Comparison of ENCODE assay signal across 21 cellular contexts in genomic region chr13:86792153-86792651, GRCh38.
A peak's percentile ranks its signal among the peaks of the same experiment; 100 is the strongest.
DNase-seq lines count a peak whose midpoint lies in the region; ATAC-seq and TF ChIP-seq lines count a peak whose summit lies in the region.
"Had no signal": no experiment of that assay in that cellular context is flagged by ENCODE, and none has a peak within 500 bp of the region (broad histone marks: within the 10 kb centered on the region; RNA-seq: fewer than 3 reads in every experiment).

No MANE protein-coding gene starts in this region.

- H4K8ac ChIP-seq in H9 (replicated peaks; ENCODE audit: insufficient read length, low read depth, low read length): no peak overlapping the region

- H3K27me3 Mint-ChIP-seq in stimulated activated naive CD8-positive, alpha-beta T cell treated with anti-CD3 and anti-CD28 coated beads, Interleukin-15, amount 100 ng/mL, for 72 hours: no peaks in the 10 kb centered on the region
- no peaks in the 10 kb centered on the region for H3K27me3 Mint-ChIP-seq in H9 (ENCODE audit: low read depth)
- H3K27me3 Mint-ChIP-seq: CD4-positive, alpha-beta T cell had no signal

- H2AFZ ChIP-seq in H9 (ENCODE audit: low read length): no peak overlapping the region

- no peaks in the 10 kb centered on the region; the same call in 1 of the 2 replicates for H3K4me1 ChIP-seq in H9 (ENCODE audit: insufficient read depth, low read length)
- H3K4me1 ChIP-seq in upper lobe of right lung: no peaks in the 10 kb centered on the region
- H3K4me1 ChIP-seq: Caco-2, HAP-1, SJSA1 had no signal

- H3K4me1 Mint-ChIP-seq in stimulated activated naive CD8-positive, alpha-beta T cell treated with anti-CD3 and anti-CD28 coated beads, Interleukin-15, amount 100 ng/mL, for 72 hours: no peaks in the 10 kb centered on the region
- H3K4me1 Mint-ChIP-seq in H9: peaks cover 6 to 8% of the 10 kb centered on the region in 2 experiments

- no peak overlapping the region for H3K27ac ChIP-seq in H9 (ENCODE audit: insufficient read length, low read depth, low read length)
- no peak overlapping the region for H3K27ac ChIP-seq in upper lobe of right lung
- no peak overlapping the region for H3K27ac ChIP-seq in WERI-Rb-1
- H3K27ac ChIP-seq: SJSA1 had no signal

- no peak overlapping the region for H2BK12ac ChIP-seq in H9 (ENCODE audit: insufficient read length, low read depth, low read length)

- H3K9ac ChIP-seq in H9 (ENCODE audit: extremely low read depth, insufficient read length, low read length): no peak overlapping the region

- no peak overlapping the region for H3K18ac ChIP-seq in H9 (ENCODE audit: insufficient read length, low read depth, low read length)

- H4K5ac ChIP-seq in H9 (ENCODE audit: insufficient read length, low read depth, low read length): no peak overlapping the region

- H3K56ac ChIP-seq in H9 (ENCODE audit: insufficient read length, low read depth, low read length): no peak overlapping the region

- H3K36me3 ChIP-seq in upper lobe of right lung (no peaks in the 10 kb centered on the region), WERI-Rb-1 (no peaks in the 10 kb centered on the region)
- H3K36me3 ChIP-seq: HAP-1, SJSA1 had no signal

- peak; percentile 42 for ATAC-seq in stimulated activated naive CD8-positive, alpha-beta T cell treated with anti-CD3 and anti-CD28 coated beads, Interleukin-15, amount 100 ng/mL, for 72 hours
- ATAC-seq in stimulated activated naive CD8-positive, alpha-beta T cell treated with anti-CD3 and anti-CD28 coated beads, Interleukin-15, Interleukin-2, amounts not matched to agents 100 U/mL and 50 U/mL, for 24 hours: no peak
- ATAC-seq in upper lobe of right lung (peak; percentile 37), HG03571 (IDR thresholded peaks at IDR 0.05; ENCODE audit: unreplicated experiment) (no peak)

- H3K27me3 ChIP-seq in H9 (ENCODE audit: insufficient read depth, low read length) (no peaks in the 10 kb centered on the region), upper lobe of right lung (no peaks in the 10 kb centered on the region), WERI-Rb-1 (ENCODE audit: insufficient read depth, low read depth, severe bottlenecking) (no peaks in the 10 kb centered on the region)
- H3K27me3 ChIP-seq: SJSA1 had no signal

- no peaks in the 10 kb centered on the region for H4K20me1 ChIP-seq in H9 (ENCODE audit: control insufficient read depth, insufficient read depth, insufficient read length)

- H3K14ac ChIP-seq in H9 (ENCODE audit: insufficient read depth, low read length): no peak overlapping the region

- H2BK15ac ChIP-seq in H9 (ENCODE audit: low read depth, low read length): no peak overlapping the region

- no peaks in the 10 kb centered on the region for H3K79me1 ChIP-seq in H9 (ENCODE audit: insufficient read depth, low read depth, low read length, poor library complexity, severe bottlenecking)

- no peak overlapping the region for H3T11ph ChIP-seq in H9 (ENCODE audit: low read length)

- no peak overlapping the region for H2BK5ac ChIP-seq in H9 (ENCODE audit: insufficient read length, low read length)

- no peak overlapping the region for H3K4ac ChIP-seq in H9 (ENCODE audit: low read depth, low read length)

- H3K4me3 ChIP-seq in fibroblast of villous mesenchyme (ENCODE audit: low read depth, low read length) (peak overlapping the region; percentile 12), upper lobe of right lung (no peak overlapping the region), WERI-Rb-1 (ENCODE audit: low read depth, low read length) (no peak overlapping the region)
- H3K4me3 ChIP-seq: HAP-1, SJSA1 had no signal

- H3K9me3 Mint-ChIP-seq in stimulated activated naive CD8-positive, alpha-beta T cell treated with anti-CD3 and anti-CD28 coated beads, Interleukin-15, amount 100 ng/mL, for 72 hours: peaks cover 6 to 8% of the 10 kb centered on the region in 2 donors
- H3K9me3 Mint-ChIP-seq in H9: peaks cover 10 to 13% of the 10 kb centered on the region in 2 experiments; a peak in 4 of 5 replicates

- H3K36me3 Mint-ChIP-seq in H9 (ENCODE audit: insufficient read depth in 1 of 3, low read depth in 3 of 3): peaks cover 2 to 6% (median 3%) of the 10 kb centered on the region in 3 experiments; a peak in 4 of 7 replicates

- no peaks in the 10 kb centered on the region for H3K23me2 ChIP-seq in H9 (ENCODE audit: insufficient read length, low read depth, low read length, poor library complexity, severe bottlenecking)

- H3K4me2 ChIP-seq in H9 (ENCODE audit: insufficient read depth, insufficient read length, low read length): no peak overlapping the region

- H3K79me2 ChIP-seq in H9 (ENCODE audit: insufficient read depth, low read length): no peaks in the 10 kb centered on the region

- H3K23ac ChIP-seq in H9 (ENCODE audit: insufficient read length, low read depth, low read length): no peak overlapping the region

- H2BK120ac ChIP-seq in H9 (ENCODE audit: low read depth, low read length, poor library complexity, severe bottlenecking): no peak overlapping the region

- DNase-seq in stimulated activated naive CD8-positive, alpha-beta T cell treated with anti-CD3 and anti-CD28 coated beads, Interleukin-15, amount 100 ng/mL, for 72 hours: no peak
- no peak for DNase-seq in stimulated activated naive CD8-positive, alpha-beta T cell treated with anti-CD3 and anti-CD28 coated beads, Interleukin-15, Interleukin-2, amounts not matched to agents 100 U/mL and 50 U/mL, for 24 hours
- DNase-seq in H9: peak; percentile 47
- DNase-seq in fibroblast of villous mesenchyme (ENCODE audit: low read depth): no peak
- no peak for DNase-seq in upper lobe of right lung
- no peak for DNase-seq in WERI-Rb-1
- no peak for DNase-seq in activated CD8-positive, alpha-beta memory T cell treated with anti-CD3 and anti-CD28 coated beads, Interleukin-2, amount 50 U/mL, for 4 hours
- DNase-seq: Caco-2; CD4-positive, alpha-beta T cell; DND-41; GDM1; Kasumi-1; NCI-H1417; NCI-H187; NCI-H446 treated with DMSO at 0.1 percent for 48 hours; NCI-H526 treated with DMSO at 0.1 percent for 48 hours; OCI-M1; SW 1271 had no signal

- H3K27ac Mint-ChIP-seq in stimulated activated naive CD8-positive, alpha-beta T cell treated with anti-CD3 and anti-CD28 coated beads, Interleukin-15, amount 100 ng/mL, for 72 hours: no peak overlapping the region
- H3K27ac Mint-ChIP-seq in H9: no peak overlapping the region
- H3K27ac Mint-ChIP-seq: CD4-positive, alpha-beta T cell had no signal

- peak; percentile 32; the same call in 1 of the 3 replicates for TF ChIP-seq CTCF in H9 (conservative IDR thresholded peaks at IDR 0.05)
- peak; percentile 5 for TF ChIP-seq CTCF in fibroblast of villous mesenchyme (IDR thresholded peaks at IDR 0.05; ENCODE audit: insufficient read depth, low read depth, low read length)
- no peak for TF ChIP-seq CTCF in upper lobe of right lung (IDR thresholded peaks at IDR 0.05)
- TF ChIP-seq CTCF in WERI-Rb-1 (IDR thresholded peaks at IDR 0.05; ENCODE audit: low read depth, low read length): no peak

- intact Hi-C loops in upper lobe of right lung (cut with DNase I): no loop called here

- H3K9me3 ChIP-seq in H9 (ENCODE audit: control insufficient read depth, low read depth, low read length) (no peaks in the 10 kb centered on the region), upper lobe of right lung (no peaks in the 10 kb centered on the region), WERI-Rb-1 (ENCODE audit: severe bottlenecking) (peaks cover 4% of the 10 kb centered on the region)
- H3K9me3 ChIP-seq: Caco-2, SJSA1 had no signal

- H2AK5ac ChIP-seq in H9 (ENCODE audit: insufficient read length, low read length): no peak overlapping the region

- H4K91ac ChIP-seq in H9 (ENCODE audit: insufficient read length, low read depth, low read length): no peak overlapping the region

- WGBS in H9 (ENCODE audit: extremely low coverage, insufficient read length, low lambda C conversion rate): no CpG with 5 or more reads among the region's 49 CpGs

- H3K4me3 Mint-ChIP-seq in stimulated activated naive CD8-positive, alpha-beta T cell treated with anti-CD3 and anti-CD28 coated beads, Interleukin-15, amount 100 ng/mL, for 72 hours: no peak overlapping the region
- no peak overlapping the region for H3K4me3 Mint-ChIP-seq in H9
- H3K4me3 Mint-ChIP-seq: CD4-positive, alpha-beta T cell had no signal

- H2BK20ac ChIP-seq in H9 (ENCODE audit: low read depth, low read length, poor library complexity, severe bottlenecking): no peak overlapping the region

Comparison
In these comparisons a context has a peak if more than half of its experiments do, and no peak if none do; other contexts are left out.
1. ATAC-seq: peak in stimulated activated naive CD8-positive, alpha-beta T cell treated with anti-CD3 and anti-CD28 coated beads, Interleukin-15, amount 100 ng/mL, for 72 hours (single experiment) and upper lobe of right lung (single experiment); none in stimulated activated naive CD8-positive, alpha-beta T cell treated with anti-CD3 and anti-CD28 coated beads, Interleukin-15, Interleukin-2, amounts not matched to agents 100 U/mL and 50 U/mL, for 24 hours (single experiment) and HG03571 (single experiment).
2. CTCF ChIP-seq: peak in H9 (single experiment) and fibroblast of villous mesenchyme (single experiment); none in upper lobe of right lung (single experiment) and WERI-Rb-1 (single experiment).